In genomic region chr7:44914992-44915607, GRCh38 we compare ENCODE assay signal across 8 cellular contexts. TPM values are rescaled to one million over a fixed set of nuclear protein-coding genes. Genes with fewer than 3 reads are reported as not detected.
DNase-seq lines count a peak whose midpoint lies in the region; ATAC-seq and TF ChIP-seq lines count a peak whose summit lies in the region.

No MANE protein-coding gene starts in this region.

- no peaks in the 10 kb centered on the region for H3K36me3 ChIP-seq in BE2C

- no peaks in the 10 kb centered on the region for H3K4me1 ChIP-seq in BE2C

- no peaks in the 10 kb centered on the region for H3K27me3 ChIP-seq in dorsolateral prefrontal cortex
- H3K27me3 ChIP-seq in BE2C = no peaks in the 10 kb centered on the region

- ATAC-seq in HG02610 (IDR thresholded peaks at IDR 0.05; ENCODE audit: unreplicated experiment) (peak; percentile 84), GM18517 (IDR thresholded peaks at IDR 0.05; ENCODE audit: unreplicated experiment) (no peak)

- H3K4me3 ChIP-seq in dorsolateral prefrontal cortex (peak overlapping the region in 8 of 59 donors; percentile 5 to 46 (median 23)), BE2C (ENCODE audit: low read depth, low read length) (no peak overlapping the region)

- intact Hi-C loops in dorsolateral prefrontal cortex (cut with DNase I) = loop anchor here in 1 of 2 donors (10.0 kb wide), 1 partner anchor 330 kb away; the partner anchor contains the start of gene TMED4

- peak; percentile 50 for DNase-seq in activated CD4-positive, alpha-beta T cell treated with anti-CD3 and anti-CD28 coated beads for 1 hour
- DNase-seq in dorsolateral prefrontal cortex (peak in 1 of 10 donors; percentile 14), NCI-H2107 (lab: John Stamatoyannopoulos, UW) (no peak), BE2C (no peak), SIG-M5 treated with dmso at 0.1 percent for 504 hours (lab: John Stamatoyannopoulos, UW; ENCODE audit: unreplicated experiment) (no peak)
- DNase-seq in stimulated activated CD8-positive, alpha-beta memory T cell treated with anti-CD3 and anti-CD28 coated beads, Interleukin-7, amount 100 ng/mL, for 48 hours (ENCODE audit: extremely low read depth in 1 of 2, low read depth in 1 of 2) = peak; percentile 21 to 63

- no peaks in the 10 kb centered on the region for H3K9me3 ChIP-seq in BE2C

- TF ChIP-seq CTCF in dorsolateral prefrontal cortex (IDR thresholded peaks at IDR 0.05 in 54 of 56, conservative IDR thresholded peaks at IDR 0.05 in 2 of 56; ENCODE audit: low read depth in 1 of 56, partially characterized antibody in 56 of 56) (no peak), BE2C (IDR thresholded peaks at IDR 0.05; ENCODE audit: low read depth, low read length) (no peak)

- peak overlapping the region in 36 of 59 donors; percentile 5 to 79 (median 64) for H3K27ac ChIP-seq in dorsolateral prefrontal cortex

RNA-seq across cellular contexts. Expression of gene PURB, which starts 29.8 kb away (rescaled TPM):
- total RNA-seq in dorsolateral prefrontal cortex = 10 to 100 TPM; 28.0 to 55.6 (median 40.5) TPM
- 16.2 TPM for polyA plus RNA-seq in BE2C (2012; ENCODE audit: insufficient read depth, insufficient read length, low read depth)

Comparison
In these comparisons a context has a peak if more than half of its experiments do, and no peak if none do; other contexts are left out.
1. DNase-seq: peak in activated CD4-positive, alpha-beta T cell treated with anti-CD3 and anti-CD28 coated beads for 1 hour (single experiment) and stimulated activated CD8-positive, alpha-beta memory T cell treated with anti-CD3 and anti-CD28 coated beads, Interleukin-7, amount 100 ng/mL, for 48 hours (2 of 2); none in NCI-H2107 (single experiment), BE2C (single experiment) and SIG-M5 treated with dmso at 0.1 percent for 504 hours (single experiment).